In genomic region chr5:181151146-181151545, GRCh38 we compare ENCODE assay signal across 1 cellular context.
TF ChIP-seq lines count a peak whose summit lies in the region.

No MANE protein-coding gene starts in this region.

TF ChIP-seq in SK-N-SH, 30 proteins besides CTCF, POLR2A, EP300 and RAD21 (continued from another document):
- TF ChIP-seq TEAD4 (IDR thresholded peaks at IDR 0.05; ENCODE audit: borderline replicate concordance, insufficient read depth) = no peak
- TF ChIP-seq RFX5 (IDR thresholded peaks at IDR 0.05; ENCODE audit: low read length) = no peak
- no peak for TF ChIP-seq MAX (IDR thresholded peaks at IDR 0.05; ENCODE audit: low read depth)
- TF ChIP-seq FOXM1 (IDR thresholded peaks at IDR 0.05; ENCODE audit: low read depth) = no peak
- no peak for TF ChIP-seq GATA2 (CRISPR knock-in tag; IDR thresholded peaks at IDR 0.05)
- TF ChIP-seq ELF1 (IDR thresholded peaks at IDR 0.05) = no peak
- TF ChIP-seq NFIC (IDR thresholded peaks at IDR 0.05; ENCODE audit: borderline replicate concordance) = no peak
